8 cellular contexts compared by ENCODE assay signal in genomic region chr1:34162852-34163766, GRCh38. TPM values are rescaled to one million over a fixed set of nuclear protein-coding genes. Genes with fewer than 3 reads are reported as not detected.
DNase-seq lines count a peak whose midpoint lies in the region; ATAC-seq and TF ChIP-seq lines count a peak whose summit lies in the region.

No MANE protein-coding gene starts in this region.

- peaks cover 5 to 18% of the 10 kb centered on the region in 2 donors for H3K36me3 Mint-ChIP-seq in activated naive CD4-positive, alpha-beta T cell treated with anti-CD3 and anti-CD28 coated beads, Interleukin-2, amount 50 U/mL, for 72 hours
- no peaks in the 10 kb centered on the region for H3K36me3 Mint-ChIP-seq in osteocyte (ENCODE audit: unreplicated experiment)

- DNase-seq in DMS 273 treated with DMSO at 0.1 percent for 48 hours (lab: John Stamatoyannopoulos, UW) (peak; percentile 9), NCI-H128 (lab: John Stamatoyannopoulos, UW; ENCODE audit: unreplicated experiment) (peak; percentile 61), cardiac muscle cell (ENCODE audit: low read depth in 1 of 2, low spot score in 1 of 2) (peak; percentile 86 to 87), osteocyte (ENCODE audit: extremely low spot score, unreplicated experiment) (no peak)
- peak in 1 of 2 donors; percentile 54 for DNase-seq in activated naive CD4-positive, alpha-beta T cell treated with anti-CD3 and anti-CD28 coated beads, Interleukin-2, amount 50 U/mL, for 72 hours (ENCODE audit: low spot score in 2 of 2)

- peaks cover 16% of the 10 kb centered on the region for H3K4me1 Mint-ChIP-seq in osteocyte (ENCODE audit: unreplicated experiment)

- H3K36me3 ChIP-seq in cardiac muscle cell: no peaks in the 10 kb centered on the region

- H3K27ac Mint-ChIP-seq in activated naive CD4-positive, alpha-beta T cell treated with anti-CD3 and anti-CD28 coated beads, Interleukin-2, amount 50 U/mL, for 72 hours: peak overlapping the region in 1 of 2 donors; percentile 29
- H3K27ac Mint-ChIP-seq in osteocyte (ENCODE audit: unreplicated experiment): no peak overlapping the region

- peak overlapping the region; percentile 39 for H3K4me3 ChIP-seq in cardiac muscle cell

- H3K9me3 ChIP-seq in cardiac muscle cell (ENCODE audit: low read depth): no peaks in the 10 kb centered on the region

- H3K9me3 Mint-ChIP-seq in activated naive CD4-positive, alpha-beta T cell treated with anti-CD3 and anti-CD28 coated beads, Interleukin-2, amount 50 U/mL, for 72 hours: no peaks in the 10 kb centered on the region
- H3K9me3 Mint-ChIP-seq in osteocyte (ENCODE audit: unreplicated experiment): no peaks in the 10 kb centered on the region

- peaks cover 17% of the 10 kb centered on the region for H3K4me1 ChIP-seq in cardiac muscle cell (ENCODE audit: low read depth)

- ATAC-seq in GM21381 (IDR thresholded peaks at IDR 0.05; ENCODE audit: unreplicated experiment): peak; percentile 85
- ATAC-seq in activated naive CD4-positive, alpha-beta T cell treated with anti-CD3 and anti-CD28 coated beads, Interleukin-2, amount 50 U/mL, for 72 hours: peak; percentile 44 to 92
- no peak for ATAC-seq in GM21528 (IDR thresholded peaks at IDR 0.05; ENCODE audit: low FRiP score, unreplicated experiment)
- no peak for ATAC-seq in HG03097 (IDR thresholded peaks at IDR 0.05; ENCODE audit: low FRiP score, unreplicated experiment)

- H3K27me3 ChIP-seq in cardiac muscle cell: peaks cover 74% of the 10 kb centered on the region

- peaks cover 45% of the 10 kb centered on the region for H3K27me3 Mint-ChIP-seq in osteocyte (ENCODE audit: unreplicated experiment)

- peak overlapping the region; percentile 63 for H3K4me3 Mint-ChIP-seq in osteocyte (ENCODE audit: unreplicated experiment)

- H3K27ac ChIP-seq in cardiac muscle cell: no peak overlapping the region

- TF ChIP-seq CTCF in cardiac muscle cell (IDR thresholded peaks at IDR 0.05; ENCODE audit: low read depth, low read length): peak; percentile 75
- peak; percentile 48 for TF ChIP-seq CTCF in osteocyte (IDR thresholded peaks at IDR 0.05)

RNA-seq across cellular contexts. Expression of gene CSMD2, which starts 1.9 kb away (rescaled TPM):
- not detected for total RNA-seq in activated naive CD4-positive, alpha-beta T cell treated with anti-CD3 and anti-CD28 coated beads, Interleukin-2, amount 50 U/mL, for 72 hours
- total RNA-seq in cardiac muscle cell (0.04 and 0.24 TPM in 2 replicates), osteocyte (not detected in 2 replicates)
- not detected in 2 replicates for polyA plus RNA-seq in cardiac muscle cell

RNA-seq across cellular contexts. Expression of gene C1orf94, which starts 13.6 kb away (rescaled TPM):
- total RNA-seq in activated naive CD4-positive, alpha-beta T cell treated with anti-CD3 and anti-CD28 coated beads, Interleukin-2, amount 50 U/mL, for 72 hours: not detected
- total RNA-seq in cardiac muscle cell (not detected in 2 replicates), osteocyte (not detected in 2 replicates)
- not detected in 2 replicates for polyA plus RNA-seq in cardiac muscle cell

Comparison
In these comparisons a context has a peak if more than half of its experiments do, and no peak if none do; other contexts are left out.
1. ATAC-seq: peak in GM21381 (single experiment) and activated naive CD4-positive, alpha-beta T cell treated with anti-CD3 and anti-CD28 coated beads, Interleukin-2, amount 50 U/mL, for 72 hours (2 of 2); none in GM21528 (single experiment) and HG03097 (single experiment).